In the genomic region with DNA sequence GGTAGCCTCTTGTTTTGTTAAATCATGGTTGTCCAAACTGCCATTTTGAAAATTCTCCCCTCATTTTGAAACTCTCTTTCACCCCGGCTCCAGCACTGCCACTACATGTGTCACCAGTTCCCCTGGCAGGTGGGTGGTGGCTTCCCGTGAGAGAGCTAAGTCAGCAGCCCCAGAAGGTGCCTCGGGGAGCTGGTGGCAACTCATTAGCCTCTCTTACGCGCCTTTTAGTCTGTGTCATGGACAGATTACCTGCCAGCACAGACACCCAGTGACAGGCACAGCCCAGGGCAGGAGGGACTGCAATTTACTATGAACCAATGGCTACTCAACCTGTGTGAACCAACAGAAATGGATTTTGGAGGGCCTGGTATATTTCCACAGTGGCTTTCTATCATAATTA, we compare ENCODE assay signal across 19 cellular contexts.
"Had no signal": no experiment of that assay in that cellular context is flagged by ENCODE, and none has a peak within 500 bp of the region (broad histone marks: within the 10 kb centered on the region; RNA-seq: fewer than 3 reads in every experiment).

No MANE protein-coding gene starts in this region.

- DNase-seq: cortex of kidney; dorsolateral prefrontal cortex; effector CD8-positive, alpha-beta T cell; foreskin keratinocyte; heart left ventricle; hippocampal formation; kidney glomerular epithelial cell; mucosa of descending colon; naive thymus-derived CD8-positive, alpha-beta T cell; psoas muscle; spleen; stimulated activated CD4-positive, alpha-beta T cell treated with anti-CD3 and anti-CD28 coated beads, Interleukin-15, amount 100 ng/mL, for 24 hours; stimulated activated CD4-positive, alpha-beta T cell treated with anti-CD3 and anti-CD28 coated beads, Interleukin-2, amount 100 ng/mL, for 24 hours; stimulated activated naive CD4-positive, alpha-beta T cell; stomach; substantia nigra; upper lobe of left lung; uterus had no signal

- H3K4me3 ChIP-seq: dorsolateral prefrontal cortex, heart left ventricle, mucosa of descending colon, psoas muscle, spleen, stomach, thoracic aorta, upper lobe of left lung, uterus had no signal
